In the genomic region with DNA sequence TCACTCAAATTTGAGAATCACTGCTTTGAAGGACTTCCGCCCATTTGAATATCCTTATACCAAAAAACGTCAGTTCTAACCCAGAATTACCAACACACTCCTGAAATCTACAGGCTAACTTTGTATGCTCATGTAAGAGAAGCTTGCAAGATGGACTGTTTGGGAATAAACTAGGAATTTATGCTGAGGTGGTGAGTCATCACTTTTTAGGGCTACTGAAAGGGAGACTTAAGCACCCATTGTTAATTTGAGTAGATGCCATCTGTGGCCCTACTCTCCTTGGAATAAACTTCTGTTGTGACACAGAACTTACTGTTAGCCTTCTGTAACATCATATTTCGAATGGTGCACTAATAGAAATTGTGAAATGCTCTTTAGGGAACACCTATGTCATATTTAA, we compare ENCODE assay signal across 31 cellular contexts.
"Had no signal": no experiment of that assay in that cellular context is flagged by ENCODE, and none has a peak within 500 bp of the region (broad histone marks: within the 10 kb centered on the region; RNA-seq: fewer than 3 reads in every experiment).

No MANE protein-coding gene starts in this region.

- ATAC-seq: activated CD8-positive, alpha-beta T cell treated with anti-CD3 and anti-CD28 coated beads for 36 hours; activated naive CD4-positive, alpha-beta T cell treated with anti-CD3 and anti-CD28 coated beads, Interleukin-2, amount 50 U/mL, for 72 hours; naive thymus-derived CD4-positive, alpha-beta T cell; pancreas; stimulated activated memory B cell treated with anti-CD40 and anti-IgM and Interleukin-4, amounts not matched to agents 10 μg/mL and 1 μg/mL and 100 μg/mL, for 72 hours; T-helper 17 cell had no signal

- H3K9me3 Mint-ChIP-seq: activated CD8-positive, alpha-beta T cell treated with anti-CD3 and anti-CD28 coated beads for 36 hours; activated T-helper 2 cell treated with anti-CD3 and anti-CD28 coated beads, Interferon-gamma antibody, Interleukin-2, Interleukin-4, amounts not matched to agents 10 μg/mL and 5 μg/mL and 100 μg/mL, durations not matched to agents 14 hours and 24 hours and 36 hours; neural crest cell; stimulated activated memory B cell treated with anti-CD40 and anti-IgM and Interleukin-4, amounts not matched to agents 10 μg/mL and 1 μg/mL and 100 μg/mL, for 72 hours had no signal

- H3K9me3 ChIP-seq: breast epithelium, esophagus squamous epithelium, pancreas, prostate gland, stomach, thyroid gland, upper lobe of left lung, vagina had no signal

- H3K4me1 Mint-ChIP-seq: naive thymus-derived CD4-positive, alpha-beta T cell; neural crest cell; stimulated activated memory B cell treated with anti-CD40 and anti-IgM and Interleukin-4, amounts not matched to agents 10 μg/mL and 1 μg/mL and 100 μg/mL, for 72 hours; T-helper 17 cell had no signal

- H3K4me3 ChIP-seq: breast epithelium, esophagus squamous epithelium, pancreas, prostate gland, smooth muscle cell, stomach, thyroid gland, upper lobe of left lung, vagina had no signal

- DNase-seq: activated CD4-positive, alpha-beta T cell treated with anti-CD3 and anti-CD28 coated beads, Interleukin-2, amount 50 U/mL, for 1 hour; activated CD8-positive, alpha-beta T cell treated with anti-CD3 and anti-CD28 coated beads for 36 hours; activated T-cell treated with anti-CD3 and anti-CD28 coated beads, Interleukin-2, amount 50 U/mL, for 48 hours; dermis blood vessel endothelial cell; effector CD4-positive, alpha-beta T cell; esophagus squamous epithelium; glutamatergic neuron; hypothalamus; islet precursor cell; midbrain; naive thymus-derived CD4-positive, alpha-beta T cell; nucleus accumbens; pancreas; retina; stimulated activated CD4-positive, alpha-beta T cell treated with anti-CD3 and anti-CD28 coated beads, Interleukin-1b, Interleukin-23, amount 100 ng/mL, for 48 hours; stimulated activated CD4-positive, alpha-beta T cell treated with anti-CD3 and anti-CD28 coated beads, Interleukin-4, amount 100 ng/mL, for 4 hours; stimulated activated CD8-positive, alpha-beta memory T cell treated with anti-CD3 and anti-CD28 coated beads, Interleukin-4, amount 100 ng/mL, for 48 hours; stomach; T-helper 17 cell; T1000; thyroid gland; upper lobe of left lung had no signal

- H3K4me3 Mint-ChIP-seq: activated CD8-positive, alpha-beta T cell treated with anti-CD3 and anti-CD28 coated beads for 36 hours; naive thymus-derived CD4-positive, alpha-beta T cell; neural crest cell; stimulated activated memory B cell treated with anti-CD40 and anti-IgM and Interleukin-4, amounts not matched to agents 10 μg/mL and 1 μg/mL and 100 μg/mL, for 72 hours; T-helper 17 cell had no signal

- H3K27ac ChIP-seq: breast epithelium, epithelial cell of prostate, esophagus squamous epithelium, pancreas, prostate gland, stomach, thyroid gland, upper lobe of left lung, vagina had no signal

- H3K27me3 ChIP-seq: breast epithelium, esophagus squamous epithelium, pancreas, stomach, thyroid gland, upper lobe of left lung, vagina had no signal

- H3K27ac Mint-ChIP-seq: activated CD8-positive, alpha-beta T cell treated with anti-CD3 and anti-CD28 coated beads for 36 hours; activated naive CD4-positive, alpha-beta T cell treated with anti-CD3 and anti-CD28 coated beads, Interleukin-2, amount 50 U/mL, for 72 hours; activated T-helper 2 cell treated with anti-CD3 and anti-CD28 coated beads, Interferon-gamma antibody, Interleukin-2, Interleukin-4, amounts not matched to agents 10 μg/mL and 5 μg/mL and 100 μg/mL, durations not matched to agents 14 hours and 24 hours and 36 hours; naive thymus-derived CD4-positive, alpha-beta T cell; stimulated activated memory B cell treated with anti-CD40 and anti-IgM and Interleukin-4, amounts not matched to agents 10 μg/mL and 1 μg/mL and 100 μg/mL, for 72 hours; T-helper 17 cell had no signal

- H3K27me3 Mint-ChIP-seq: stimulated activated memory B cell treated with anti-CD40 and anti-IgM and Interleukin-4, amounts not matched to agents 10 μg/mL and 1 μg/mL and 100 μg/mL, for 72 hours; T-helper 17 cell had no signal

- H3K4me1 ChIP-seq: breast epithelium, esophagus squamous epithelium, pancreas, prostate gland, stomach, thyroid gland, upper lobe of left lung, vagina had no signal
